20 cellular contexts compared by ENCODE assay signal in the genomic region with DNA sequence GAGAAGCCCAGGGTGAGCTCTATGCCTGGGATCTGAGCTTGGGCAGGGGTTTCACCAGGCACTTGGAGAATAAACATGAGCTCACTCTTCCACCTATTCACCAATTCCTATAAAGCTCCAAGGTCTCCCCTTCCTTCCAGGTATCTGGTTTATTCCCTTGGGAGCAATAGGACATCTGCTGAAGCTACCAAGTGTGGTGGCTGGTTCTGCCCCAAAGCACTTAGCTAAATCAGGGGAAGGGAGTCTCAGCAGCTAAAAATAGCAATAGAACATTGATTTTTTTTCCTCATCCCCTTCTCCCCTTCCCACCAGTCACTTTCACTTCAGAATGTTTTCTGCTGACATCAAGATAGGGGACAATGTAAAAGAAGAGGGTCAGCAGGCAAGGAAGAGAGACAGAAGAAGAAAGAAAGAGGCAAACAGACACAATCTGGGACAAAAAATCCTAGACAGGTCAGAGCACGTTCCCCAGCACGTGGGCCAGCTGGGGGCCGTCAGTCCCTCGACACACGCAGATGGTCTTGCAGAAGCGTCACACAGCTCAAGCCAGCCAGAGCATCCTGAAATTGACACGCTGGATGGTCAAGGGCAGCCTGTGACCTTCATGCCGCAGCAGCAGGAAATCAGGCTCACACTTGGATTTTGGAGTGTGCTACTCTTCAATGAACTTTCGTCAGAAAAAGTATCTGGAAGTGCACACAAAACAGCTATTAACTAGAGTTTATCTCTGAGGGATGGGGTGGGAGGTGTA.
DNase-seq lines count a peak whose midpoint lies in the region; ATAC-seq and TF ChIP-seq lines count a peak whose summit lies in the region.
"Had no signal": no experiment of that assay in that cellular context is flagged by ENCODE, and none has a peak within 500 bp of the region (broad histone marks: within the 10 kb centered on the region; RNA-seq: fewer than 3 reads in every experiment).

No MANE protein-coding gene starts in this region.

- no peaks in the 10 kb centered on the region for H3K36me3 ChIP-seq in Caco-2 (ENCODE audit: control insufficient read depth, insufficient read depth, low read length)
- no peaks in the 10 kb centered on the region for H3K36me3 ChIP-seq in adrenal gland (replicated peaks in 1 of 2)
- no peaks in the 10 kb centered on the region for H3K36me3 ChIP-seq in parathyroid adenoma (ENCODE audit: control insufficient read depth, insufficient read depth, low read length)
- H3K36me3 ChIP-seq: colonic mucosa, heart left ventricle, left lung, neutrophil, right atrium auricular region, tibial nerve had no signal

- no peak overlapping the region for H3K9ac ChIP-seq in parathyroid adenoma
- H3K9ac ChIP-seq: GM23248 had no signal

- ATAC-seq in GM18870 (IDR thresholded peaks at IDR 0.05; ENCODE audit: unreplicated experiment), result no peak
- no peak for ATAC-seq in GM18505 (IDR thresholded peaks at IDR 0.05; ENCODE audit: unreplicated experiment)
- no peak for ATAC-seq in activated CD8-positive, alpha-beta T cell treated with anti-CD3 and anti-CD28 coated beads for 36 hours
- ATAC-seq: activated naive CD4-positive, alpha-beta T cell treated with anti-CD3 and anti-CD28 coated beads, Interleukin-2, amount 50 U/mL, for 72 hours; heart left ventricle; left lung; stimulated activated effector memory CD8-positive, alpha-beta T cell treated with anti-CD3 and anti-CD28 coated beads, Interleukin-12 subunit alpha, Interleukin-12 subunit beta, amount 100 ng/mL, for 72 hours had no signal

- TF ChIP-seq POLR2A in adrenal gland (IDR thresholded peaks at IDR 0.05), result no peak
- no peak for TF ChIP-seq POLR2A in GM18505 (IDR thresholded peaks at IDR 0.05; ENCODE audit: borderline replicate concordance, extremely low read depth, insufficient read depth, insufficient read length)

- H3K27ac ChIP-seq in adrenal gland (no peak overlapping the region), parathyroid adenoma (no peak overlapping the region)
- H3K27ac ChIP-seq: colonic mucosa, GM23248, heart left ventricle, left lung, neutrophil, right atrium auricular region, tibial nerve, VCaP had no signal

- no peaks in the 10 kb centered on the region for H3K9me3 Mint-ChIP-seq in Caco-2 (ENCODE audit: unreplicated experiment)
- H3K9me3 Mint-ChIP-seq in activated CD8-positive, alpha-beta T cell treated with anti-CD3 and anti-CD28 coated beads for 36 hours, result no peaks in the 10 kb centered on the region
- H3K9me3 Mint-ChIP-seq: activated CD4-positive, alpha-beta memory T cell treated with anti-CD3 and anti-CD28 coated beads for 36 hours had no signal

- intact Hi-C loops in Caco-2 (cut with micrococcal nuclease; ENCODE audit: unreplicated experiment) (no loop called here), adrenal gland (cut with DNase I) (no loop called here)
- intact Hi-C loops in activated CD8-positive, alpha-beta T cell treated with anti-CD3 and anti-CD28 coated beads for 36 hours (cut with micrococcal nuclease), result no loop called here

- H3K27ac Mint-ChIP-seq in Caco-2 (ENCODE audit: unreplicated experiment), result peak overlapping the region; percentile 38
- H3K27ac Mint-ChIP-seq in activated CD8-positive, alpha-beta T cell treated with anti-CD3 and anti-CD28 coated beads for 36 hours, result no peak overlapping the region
- H3K27ac Mint-ChIP-seq: activated CD4-positive, alpha-beta memory T cell treated with anti-CD3 and anti-CD28 coated beads for 36 hours; activated naive CD4-positive, alpha-beta T cell treated with anti-CD3 and anti-CD28 coated beads, Interleukin-2, amount 50 U/mL, for 72 hours; stimulated activated effector memory CD8-positive, alpha-beta T cell treated with anti-CD3 and anti-CD28 coated beads, Interleukin-12 subunit alpha, Interleukin-12 subunit beta, amount 100 ng/mL, for 72 hours had no signal

- no peak overlapping the region for H3K4me3 ChIP-seq in Caco-2 (ENCODE audit: low read depth, low read length)
- H3K4me3 ChIP-seq in adrenal gland, result no peak overlapping the region
- no peak overlapping the region for H3K4me3 ChIP-seq in parathyroid adenoma (ENCODE audit: low read depth, low read length)
- H3K4me3 ChIP-seq: colonic mucosa, GM23248, heart left ventricle, left lung, right atrium auricular region, tibial nerve had no signal

- POLR2A ChIA-PET in Caco-2 (lab: Charles Lee), result no interaction called here
- POLR2A ChIA-PET in activated CD8-positive, alpha-beta T cell treated with anti-CD3 and anti-CD28 coated beads for 36 hours (lab: Charles Lee), result no interaction called here

- H3K36me3 Mint-ChIP-seq in Caco-2 (ENCODE audit: insufficient read depth, unreplicated experiment), result no peaks in the 10 kb centered on the region
- H3K36me3 Mint-ChIP-seq in activated CD8-positive, alpha-beta T cell treated with anti-CD3 and anti-CD28 coated beads for 36 hours (ENCODE audit: low read depth), result no peaks in the 10 kb centered on the region
- H3K36me3 Mint-ChIP-seq: activated CD4-positive, alpha-beta memory T cell treated with anti-CD3 and anti-CD28 coated beads for 36 hours; activated naive CD4-positive, alpha-beta T cell treated with anti-CD3 and anti-CD28 coated beads, Interleukin-2, amount 50 U/mL, for 72 hours; stimulated activated effector memory CD8-positive, alpha-beta T cell treated with anti-CD3 and anti-CD28 coated beads, Interleukin-12 subunit alpha, Interleukin-12 subunit beta, amount 100 ng/mL, for 72 hours had no signal

- peaks cover 21% of the 10 kb centered on the region for H3K4me1 Mint-ChIP-seq in Caco-2 (ENCODE audit: low read depth, unreplicated experiment)
- no peaks in the 10 kb centered on the region for H3K4me1 Mint-ChIP-seq in activated CD8-positive, alpha-beta T cell treated with anti-CD3 and anti-CD28 coated beads for 36 hours (ENCODE audit: low read depth)
- H3K4me1 Mint-ChIP-seq: stimulated activated effector memory CD8-positive, alpha-beta T cell treated with anti-CD3 and anti-CD28 coated beads, Interleukin-12 subunit alpha, Interleukin-12 subunit beta, amount 100 ng/mL, for 72 hours had no signal

- WGBS in adrenal gland, 4 donors, result 22 to 42% (median 29%) methylated on average over 9 of the region's 9 CpGs

- H3K4me3 Mint-ChIP-seq in Caco-2 (ENCODE audit: unreplicated experiment), result no peak overlapping the region
- no peak overlapping the region for H3K4me3 Mint-ChIP-seq in activated CD8-positive, alpha-beta T cell treated with anti-CD3 and anti-CD28 coated beads for 36 hours
- H3K4me3 Mint-ChIP-seq: activated CD4-positive, alpha-beta memory T cell treated with anti-CD3 and anti-CD28 coated beads for 36 hours; stimulated activated effector memory CD8-positive, alpha-beta T cell treated with anti-CD3 and anti-CD28 coated beads, Interleukin-12 subunit alpha, Interleukin-12 subunit beta, amount 100 ng/mL, for 72 hours had no signal

- no peak overlapping the region for H3K4me2 ChIP-seq in parathyroid adenoma (ENCODE audit: low read length)

- H3K27me3 ChIP-seq in Caco-2 (replicated peaks; ENCODE audit: control insufficient read depth, insufficient read depth, low read length), result no peaks in the 10 kb centered on the region
- H3K27me3 ChIP-seq in adrenal gland, result no peaks in the 10 kb centered on the region
- no peaks in the 10 kb centered on the region for H3K27me3 ChIP-seq in parathyroid adenoma (ENCODE audit: control insufficient read depth, insufficient read depth, low read length)
- H3K27me3 ChIP-seq: colonic mucosa, heart left ventricle, left lung, neutrophil, right atrium auricular region, tibial nerve had no signal

- H3K79me2 ChIP-seq in parathyroid adenoma, result no peaks in the 10 kb centered on the region

- BruUV-seq in Caco-2 (replicated peaks; lab: Mats Ljungman, UMichigan), result no TSS peak

- DNase-seq in Caco-2 (no peak), NCI-H1694 (lab: John Stamatoyannopoulos, UW) (peak; percentile 41), adrenal gland (peak in 6 of 7 donors; percentile 15 to 30 (median 26))
- no peak for DNase-seq in activated CD8-positive, alpha-beta T cell treated with anti-CD3 and anti-CD28 coated beads for 36 hours
- DNase-seq: activated CD4-positive, alpha-beta memory T cell treated with anti-CD3 and anti-CD28 coated beads for 36 hours; colonic mucosa; GM23248; heart left ventricle; left lung; SIG-M5; T-helper 1 cell had no signal

- H3K9me3 ChIP-seq in Caco-2 (no peaks in the 10 kb centered on the region), adrenal gland (replicated peaks in 1 of 3) (no peaks in the 10 kb centered on the region), parathyroid adenoma (ENCODE audit: control insufficient read depth, low read length) (no peaks in the 10 kb centered on the region)
- H3K9me3 ChIP-seq: colonic mucosa, heart left ventricle, left lung, neutrophil, right atrium auricular region, tibial nerve had no signal

- H3K4me1 ChIP-seq in Caco-2, result peaks cover 13% of the 10 kb centered on the region
- H3K4me1 ChIP-seq in adrenal gland (replicated peaks in 1 of 2), result peaks cover 0 to 6% of the 10 kb centered on the region in 2 donors
- H3K4me1 ChIP-seq in parathyroid adenoma, result peaks cover 9% of the 10 kb centered on the region
- H3K4me1 ChIP-seq: colonic mucosa, left lung had no signal

- TF ChIP-seq CTCF in Caco-2 (IDR thresholded peaks at IDR 0.05; ENCODE audit: insufficient read depth in 1 of 2, low read depth in 1 of 2, low read length in 1 of 2, severe bottlenecking in 1 of 2, unreplicated experiment in 1 of 2) (no peak), adrenal gland (IDR thresholded peaks at IDR 0.05) (no peak), parathyroid adenoma (IDR thresholded peaks at IDR 0.05) (no peak)
- no peak for TF ChIP-seq CTCF in activated CD8-positive, alpha-beta T cell treated with anti-CD3 and anti-CD28 coated beads for 36 hours (IDR thresholded peaks at IDR 0.05)

- CTCF ChIA-PET in Caco-2 (lab: Charles Lee), result no interaction called here
- CTCF ChIA-PET in activated CD8-positive, alpha-beta T cell treated with anti-CD3 and anti-CD28 coated beads for 36 hours (lab: Charles Lee), result no interaction called here

- peak overlapping the region; percentile 47 for H2AFZ ChIP-seq in parathyroid adenoma
- H2AFZ ChIP-seq: GM23248 had no signal

- no peaks in the 10 kb centered on the region for H3K27me3 Mint-ChIP-seq in Caco-2 (ENCODE audit: insufficient read depth, unreplicated experiment)
- no peaks in the 10 kb centered on the region for H3K27me3 Mint-ChIP-seq in activated CD8-positive, alpha-beta T cell treated with anti-CD3 and anti-CD28 coated beads for 36 hours
- H3K27me3 Mint-ChIP-seq: activated CD4-positive, alpha-beta memory T cell treated with anti-CD3 and anti-CD28 coated beads for 36 hours had no signal

Comparison
In these comparisons a context has a peak if more than half of its experiments do, and no peak if none do; other contexts are left out.
1. DNase-seq: peak in NCI-H1694 (single experiment) and adrenal gland (6 of 7); none in Caco-2 (0 of 2) and activated CD8-positive, alpha-beta T cell treated with anti-CD3 and anti-CD28 coated beads for 36 hours (single experiment).